Comparison of ENCODE assay signal across 8 cellular contexts in the genomic region with DNA sequence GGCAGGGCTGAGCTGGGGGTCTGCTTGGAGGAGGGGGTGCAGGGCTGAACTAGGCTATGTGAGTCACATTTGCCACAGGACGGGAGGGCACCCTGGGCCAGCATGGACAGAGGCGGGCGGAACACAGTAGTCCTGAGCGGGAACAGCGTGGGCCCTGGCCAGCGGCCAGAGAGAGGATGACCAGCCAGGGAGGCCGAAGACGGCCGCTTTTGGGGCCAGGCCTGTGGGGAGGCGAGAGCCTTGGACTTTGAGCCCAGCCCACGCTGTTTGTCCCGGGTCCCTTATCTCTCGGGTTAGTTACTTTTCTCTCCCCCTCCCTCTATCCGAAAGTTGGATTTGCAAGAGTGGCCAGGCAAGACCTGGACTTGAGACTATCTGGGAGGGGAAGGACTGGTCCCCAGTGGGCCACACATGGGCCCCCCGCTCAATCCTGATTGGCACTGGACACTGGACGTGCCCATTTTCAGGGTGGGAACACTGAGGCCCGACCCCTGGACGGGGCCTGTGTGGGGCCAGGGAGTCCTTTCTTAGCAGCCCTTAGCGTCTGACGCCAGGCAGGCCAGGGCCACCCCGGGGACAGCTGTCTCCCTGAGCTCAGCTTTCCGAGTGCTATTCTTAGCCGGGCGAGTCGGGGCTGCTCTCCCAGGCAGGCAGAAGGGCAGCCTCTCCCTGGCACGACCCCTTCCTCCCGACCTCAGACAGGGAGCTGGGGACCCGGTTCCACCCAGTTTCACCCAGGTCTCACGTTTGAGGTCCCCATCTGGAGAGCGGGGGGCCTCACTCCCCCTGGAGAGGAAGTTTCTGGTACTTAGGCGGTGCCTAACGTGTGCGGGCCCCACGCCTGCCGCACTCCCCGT. TPM values are rescaled to one million over a fixed set of nuclear protein-coding genes. Genes with fewer than 3 reads are reported as not detected.
DNase-seq lines count a peak whose midpoint lies in the region; ATAC-seq and TF ChIP-seq lines count a peak whose summit lies in the region.

No MANE protein-coding gene starts in this region.

- no peaks in the 10 kb centered on the region for H4K20me1 ChIP-seq in MM.1S (ENCODE audit: insufficient read depth, low read length)

- H3K27ac ChIP-seq in MM.1S (ENCODE audit: low read length) (no peak overlapping the region), thoracic aorta (peak overlapping the region in 1 of 2 donors; percentile 7)

- no TSS peak for BruUV-seq in MCF 10A (replicated peaks; lab: Mats Ljungman, UMichigan)

- peaks cover 11% of the 10 kb centered on the region; the same call in 1 of the 2 replicates for H3F3A ChIP-seq in MM.1S (ENCODE audit: insufficient read depth, low read length)

- DNase-seq in G401 (ENCODE audit: low spot score) (peak; percentile 71), MM.1S (peak; percentile 24), MCF 10A (ENCODE audit: unreplicated experiment) (peak; percentile 35), left lobe of liver (ENCODE audit: low spot score) (peak; percentile 97), thoracic aorta (ENCODE audit: low spot score) (no peak)
- DNase-seq in activated CD4-positive, CD25-positive, alpha-beta regulatory T cell treated with anti-CD3 and anti-CD28 coated beads, Interleukin-2, amount 50 U/mL, for 72 hours: no peak
- no peak for DNase-seq in effector CD8-positive, alpha-beta T cell (lab: John Stamatoyannopoulos, UW)

- H3K36me3 ChIP-seq in MM.1S (replicated peaks; ENCODE audit: insufficient read depth, low read length): no peaks in the 10 kb centered on the region
- H3K36me3 ChIP-seq in thoracic aorta: no peaks in the 10 kb centered on the region

- peak; percentile 50 for ATAC-seq in left lobe of liver
- no peak for ATAC-seq in thoracic aorta (ENCODE audit: insufficient number of reproducible peaks, low FRiP score, low read depth)
- no peak for ATAC-seq in HG02885 (IDR thresholded peaks at IDR 0.05; ENCODE audit: poor library complexity, unreplicated experiment)

- H3K27me3 Mint-ChIP-seq in MCF 10A (ENCODE audit: insufficient read depth, unreplicated experiment): no peaks in the 10 kb centered on the region

- H3K27me3 ChIP-seq in MM.1S (replicated peaks; ENCODE audit: insufficient read depth, low read length) (peaks cover 12% of the 10 kb centered on the region), thoracic aorta (replicated peaks; ENCODE audit: insufficient read depth) (no peaks in the 10 kb centered on the region)

- H2AFZ ChIP-seq in MM.1S (ENCODE audit: low read length): peak overlapping the region; percentile 98

- no peaks in the 10 kb centered on the region for H3K36me3 Mint-ChIP-seq in MCF 10A (ENCODE audit: insufficient read depth, unreplicated experiment)

- POLR2A ChIA-PET in MCF 10A (lab: Yijun Ruan, JAX): interaction anchor here (0.9 kb wide), 1 partner anchor 16 kb away, joined by 3 read pairs; no protein-coding TSS in a partner anchor

- CTCF ChIA-PET in MCF 10A (lab: Yijun Ruan, JAX): no interaction called here

- intact Hi-C loops in MCF 10A (cut with micrococcal nuclease): no loop called here

- no peak overlapping the region for H3K27ac Mint-ChIP-seq in MCF 10A (ENCODE audit: low read depth, unreplicated experiment)

- H3K4me1 Mint-ChIP-seq in MCF 10A (ENCODE audit: insufficient read depth, unreplicated experiment): peaks cover 11% of the 10 kb centered on the region

- H3K9me2 ChIP-seq in MM.1S (replicated peaks; ENCODE audit: insufficient read depth, low read length): no peaks in the 10 kb centered on the region

- peak overlapping the region; percentile 98 for H3K4me3 ChIP-seq in MM.1S (ENCODE audit: low read length)
- peak overlapping the region; percentile 73 for H3K4me3 ChIP-seq in thoracic aorta

- peak overlapping the region; percentile 100 for H3K4me2 ChIP-seq in MM.1S (ENCODE audit: low read depth, low read length)

- H3K9me3 Mint-ChIP-seq in MCF 10A (ENCODE audit: unreplicated experiment): no peaks in the 10 kb centered on the region

- TF ChIP-seq CTCF in MM.1S (IDR thresholded peaks at IDR 0.05; ENCODE audit: low read length) (no peak), MCF 10A (IDR thresholded peaks at IDR 0.05; ENCODE audit: unreplicated experiment) (no peak), thoracic aorta (IDR thresholded peaks at IDR 0.05) (no peak)

- no peaks in the 10 kb centered on the region for H3K9me3 ChIP-seq in MM.1S (replicated peaks; ENCODE audit: insufficient read depth, low read length)
- no peaks in the 10 kb centered on the region for H3K9me3 ChIP-seq in thoracic aorta

- peak overlapping the region; percentile 84 for H3K9ac ChIP-seq in MM.1S (ENCODE audit: low read length)

- in situ Hi-C loops in G401 (cut with HindIII; ENCODE audit: low sequenced_read_pairs): no loop called here

- peak overlapping the region; percentile 21 for H3K4me3 Mint-ChIP-seq in MCF 10A (ENCODE audit: unreplicated experiment)

- peaks cover 12% of the 10 kb centered on the region for H3K79me2 ChIP-seq in MM.1S (ENCODE audit: low read length)

- H3K4me1 ChIP-seq in MM.1S (ENCODE audit: low read length) (peaks cover 3% of the 10 kb centered on the region; the same call in 1 of the 2 replicates), thoracic aorta (ENCODE audit: control insufficient read depth in 1 of 2, low read depth in 2 of 2) (peaks cover 7 to 48% of the 10 kb centered on the region in 2 donors)

RNA-seq across cellular contexts. Expression of a gene that starts 0.8 kb away (rescaled TPM):
- total RNA-seq in G401 (2014; rRNA removed; shearing (Covaris generic)): 110 and 116 TPM in 2 replicates
- total RNA-seq in MCF 10A (2022) (3.2 and 7.0 TPM in 2 replicates), left lobe of liver (214 TPM), thoracic aorta (10 to 100 TPM; 27.6 to 55.1 TPM)

RNA-seq across cellular contexts. Expression of a gene that starts 6.9 kb away (rescaled TPM):
- total RNA-seq in G401 (2014; rRNA removed; shearing (Covaris generic)): 153 and 193 TPM in 2 replicates
- 219 and 246 TPM in 2 replicates for total RNA-seq in MCF 10A (2022)
- 48.1 TPM for total RNA-seq in left lobe of liver
- 10 to 100 TPM; 34.9 to 76.9 TPM for total RNA-seq in thoracic aorta

RNA-seq across cellular contexts. Expression of a gene that starts 16.8 kb away (rescaled TPM):
- total RNA-seq in G401 (2014; rRNA removed; shearing (Covaris generic)): 123 TPM in 2 replicates
- total RNA-seq in MCF 10A (2022): 135 and 137 TPM in 2 replicates
- total RNA-seq in left lobe of liver: 105 TPM
- 100 to 1,000 TPM in 1 of 2 donors, 10 to 100 TPM in 1; 83.3 to 110 TPM for total RNA-seq in thoracic aorta

RNA-seq across cellular contexts. Expression of a gene that starts 37.7 kb away (rescaled TPM):
- 1,108 and 1,164 TPM in 2 replicates for total RNA-seq in G401 (2014; rRNA removed; shearing (Covaris generic))
- total RNA-seq in MCF 10A (2022) (1,168 and 1,243 TPM in 2 replicates), left lobe of liver (410 TPM), thoracic aorta (1,000 to 10,000 TPM; 1,512 to 2,119 TPM)

RNA-seq across cellular contexts. Expression of a gene that starts 49.4 kb away (rescaled TPM):
- 13.4 and 15.4 TPM in 2 replicates for total RNA-seq in G401 (2014; rRNA removed; shearing (Covaris generic))
- total RNA-seq in MCF 10A (2022) (0.15 and 0.23 TPM in 2 replicates), left lobe of liver (0.13 TPM), thoracic aorta (under 1 TPM; 0.41 to 0.78 TPM)

Comparison
In these comparisons a context has a peak if more than half of its experiments do, and no peak if none do; other contexts are left out.
1. DNase-seq: peak in G401 (single experiment), MM.1S (single experiment), MCF 10A (single experiment) and left lobe of liver (single experiment); none in thoracic aorta (single experiment), activated CD4-positive, CD25-positive, alpha-beta regulatory T cell treated with anti-CD3 and anti-CD28 coated beads, Interleukin-2, amount 50 U/mL, for 72 hours (single experiment) and effector CD8-positive, alpha-beta T cell (single experiment).